In the genomic region with DNA sequence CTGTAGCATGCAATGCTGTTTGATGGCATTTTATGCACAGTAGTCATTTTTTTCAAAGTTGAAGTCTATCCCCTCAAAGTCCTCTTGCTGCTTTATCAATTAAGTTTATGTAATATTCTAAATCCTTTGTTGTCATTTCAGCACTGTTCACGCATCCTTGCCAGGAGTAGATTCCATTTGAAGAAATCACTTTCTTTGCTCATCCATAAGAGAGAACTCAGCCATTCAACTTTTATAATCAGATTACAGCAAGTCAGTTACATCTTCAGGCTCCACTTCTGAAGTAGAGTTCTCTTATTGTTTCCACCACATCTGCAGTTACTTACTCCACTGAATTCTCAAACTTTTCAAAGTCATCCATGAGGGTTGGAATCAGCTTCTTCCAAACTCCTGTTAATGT, we compare ENCODE assay signal across 19 cellular contexts.
"Had no signal": no experiment of that assay in that cellular context is flagged by ENCODE, and none has a peak within 500 bp of the region (broad histone marks: within the 10 kb centered on the region; RNA-seq: fewer than 3 reads in every experiment).

No MANE protein-coding gene starts in this region.

- H3K27me3 ChIP-seq: esophagus squamous epithelium, gastroesophageal sphincter, tibial nerve had no signal

- ATAC-seq: gastroesophageal sphincter; left cardiac atrium; natural killer cell; stimulated activated effector memory CD8-positive, alpha-beta T cell treated with anti-CD3 and anti-CD28 coated beads, Interleukin-12 subunit alpha, Interleukin-12 subunit beta, amount 100 ng/mL, for 72 hours; stimulated activated naive CD8-positive, alpha-beta T cell treated with anti-CD3 and anti-CD28 coated beads, Interleukin-15, amount 100 ng/mL, for 72 hours; WTC11 had no signal

- H3K4me1 ChIP-seq: esophagus squamous epithelium, gastroesophageal sphincter, prostate gland had no signal

- H3K9me3 ChIP-seq: esophagus squamous epithelium, gastroesophageal sphincter, prostate gland, tibial nerve had no signal

- DNase-seq: activated naive CD4-positive, alpha-beta T cell; activated T-cell treated with anti-CD3 and anti-CD28 coated beads, Interleukin-2, amount 50 U/mL, for 1 hour; endodermal cell; esophagus squamous epithelium; head of caudate nucleus; hypothalamus; islet precursor cell; left cardiac atrium; midbrain; natural killer cell; stimulated activated CD4-positive, alpha-beta T cell treated with anti-CD3 and anti-CD28 coated beads, Interleukin-2, amount 100 ng/mL, for 24 hours; stimulated activated naive CD8-positive, alpha-beta T cell treated with anti-CD3 and anti-CD28 coated beads, Interleukin-15, amount 100 ng/mL, for 72 hours; T1000 had no signal

- H3K36me3 ChIP-seq: esophagus squamous epithelium, gastroesophageal sphincter, prostate gland had no signal

- H3K27ac ChIP-seq: coronary artery, esophagus squamous epithelium, gastroesophageal sphincter, prostate gland, tibial nerve had no signal

- H3K4me3 ChIP-seq: coronary artery, esophagus squamous epithelium, gastroesophageal sphincter, prostate gland, tibial nerve had no signal
